Comparison of ENCODE assay signal across 8 cellular contexts in the genomic region with DNA sequence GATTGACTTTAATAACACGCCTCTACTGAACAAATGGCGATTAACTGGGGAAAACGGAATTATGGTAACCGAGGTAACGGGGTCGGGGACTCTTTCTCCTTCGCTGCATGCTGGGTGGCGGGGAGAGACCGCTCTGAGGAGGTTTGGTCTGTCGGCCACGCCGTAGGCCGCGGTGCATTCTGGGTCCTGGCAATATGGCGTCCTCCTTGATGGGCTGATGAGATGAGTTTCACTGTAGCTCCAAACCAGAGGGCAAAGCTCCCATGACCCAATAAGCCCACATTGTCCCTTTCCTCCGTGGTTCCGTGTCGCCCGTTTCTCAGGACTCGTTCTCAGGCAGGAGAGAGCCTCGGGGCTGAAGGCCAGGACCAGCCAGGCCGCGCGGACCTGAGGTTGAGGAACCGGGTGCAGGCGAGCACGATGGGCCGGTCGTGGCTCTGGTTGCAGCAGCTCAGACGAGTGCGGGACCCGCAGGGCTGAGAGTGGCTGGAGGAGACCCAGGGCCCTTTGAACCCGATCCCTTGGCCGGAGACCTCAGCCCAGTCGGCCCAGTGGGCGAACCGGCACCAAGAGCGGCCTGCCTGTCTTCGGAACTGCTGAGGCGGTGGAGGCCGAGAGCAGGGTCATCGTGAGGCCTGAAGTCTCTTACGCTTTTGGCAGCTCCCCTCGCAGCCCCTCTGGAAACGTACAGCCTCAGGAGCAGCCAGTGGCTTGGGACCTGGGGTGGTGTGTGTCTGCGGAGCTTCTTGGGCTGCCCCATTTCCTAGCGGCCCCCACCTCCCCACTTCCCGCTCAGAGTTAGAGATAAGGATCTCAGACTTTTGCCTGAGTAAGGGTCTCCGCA.
A peak's percentile ranks its signal among the peaks of the same experiment; 100 is the strongest.
DNase-seq lines count a peak whose midpoint lies in the region; TF ChIP-seq lines count a peak whose summit lies in the region.

TSS of gene RPTOR (plus strand) at position 184 of the 844 bp plus-strand sequence. CDS start 792 bp downstream, outside the sequence.

- peak within 1 kb of the TSS; percentile 97 for H3K4me3 ChIP-seq in epithelial cell of esophagus (ENCODE audit: low read length)

- TF ChIP-seq CTCF in epithelial cell of esophagus (IDR thresholded peaks at IDR 0.05; ENCODE audit: insufficient read depth, low read depth, low read length, missing control alignments), result no peak

- peak; percentile 74 for TF ChIP-seq POLR2A in GM19099 (IDR thresholded peaks at IDR 0.05; ENCODE audit: extremely low read depth, insufficient read length, low read depth)

- DNase-seq in AG08395 (ENCODE audit: low spot score) (peak; percentile 96), HuH-7.5 (ENCODE audit: low spot score) (peak; percentile 89), OCI-M2 (lab: John Stamatoyannopoulos, UW; ENCODE audit: unreplicated experiment) (peak; percentile 84), activated T-cell treated with anti-CD3 and anti-CD28 coated beads for 24 hours (ENCODE audit: low read depth) (peak; percentile 88), epithelial cell of esophagus (ENCODE audit: low read depth) (peak; percentile 88), middle frontal gyrus (ENCODE audit: extremely low spot score, low spot score) (peak; percentile 79)
- peak; percentile 82 for DNase-seq in stimulated activated CD8-positive, alpha-beta memory T cell treated with anti-CD3 and anti-CD28 coated beads, Interleukin-15, amount 100 ng/mL, for 48 hours (ENCODE audit: low read depth in 2 of 2)

Comparison
In these comparisons a context has a peak if more than half of its experiments do, and no peak if none do; other contexts are left out.
1. Peak in every context shown above with its lines: DNase-seq and H3K4me3 ChIP-seq.